ENCODE assay signal across 19 cellular contexts in genomic region chr13:39530996-39531395, GRCh38.
"Had no signal": no experiment of that assay in that cellular context is flagged by ENCODE, and none has a peak within 500 bp of the region (broad histone marks: within the 10 kb centered on the region; RNA-seq: fewer than 3 reads in every experiment).

No MANE protein-coding gene starts in this region.

- H2AFZ ChIP-seq: parathyroid adenoma had no signal

- H3K36me3 ChIP-seq: gastrocnemius medialis, stomach, thyroid gland, uterus had no signal

- H3K4me1 ChIP-seq: parathyroid adenoma, thyroid gland had no signal

- H3K4me3 ChIP-seq: gastrocnemius medialis, lung, stomach, thyroid gland, uterus had no signal

- ATAC-seq: activated CD8-positive, alpha-beta memory T cell treated with anti-CD3 and anti-CD28 coated beads, Interleukin-2, amount 10 ng/mL, durations not matched to agents 7 days and 5 days; activated naive CD4-positive, alpha-beta T cell treated with anti-CD3 and anti-CD28 coated beads, Interleukin-2, amount 50 U/mL, for 72 hours; gastrocnemius medialis had no signal

- H3K27ac ChIP-seq: gastrocnemius medialis, parathyroid adenoma, stomach, thyroid gland, uterus had no signal

- H3K9ac ChIP-seq: parathyroid adenoma had no signal

- H3K79me2 ChIP-seq: parathyroid adenoma had no signal

- DNase-seq: activated CD4-positive, alpha-beta T cell treated with anti-CD3 and anti-CD28 coated beads for 1 hour; activated CD4-positive, alpha-beta T cell treated with anti-CD3 and anti-CD28 coated beads, Interleukin-2, amount 50 U/mL, for 48 hours; activated CD8-positive, alpha-beta memory T cell treated with anti-CD3 and anti-CD28 coated beads, Interleukin-2, amount 10 ng/mL, durations not matched to agents 7 days and 5 days; activated effector memory CD4-positive, alpha-beta T cell treated with anti-CD3 and anti-CD28 coated beads, Interleukin-2, amount 50 U/mL, for 16 hours; activated T-cell treated with anti-CD3 and anti-CD28 coated beads, Interleukin-2, amount 50 U/mL, for 24 hours; amygdala; endodermal cell; erythroblast; gastrocnemius medialis; hippocampal formation; midbrain; small intestine; stomach; T-helper 9 cell; thyroid gland; uterus had no signal

- H3K27me3 ChIP-seq: gastrocnemius medialis, stomach, thyroid gland, uterus had no signal

- H3K9me3 ChIP-seq: gastrocnemius medialis, stomach, thyroid gland, uterus had no signal
